Comparison of ENCODE assay signal across 10 cellular contexts in the genomic region with DNA sequence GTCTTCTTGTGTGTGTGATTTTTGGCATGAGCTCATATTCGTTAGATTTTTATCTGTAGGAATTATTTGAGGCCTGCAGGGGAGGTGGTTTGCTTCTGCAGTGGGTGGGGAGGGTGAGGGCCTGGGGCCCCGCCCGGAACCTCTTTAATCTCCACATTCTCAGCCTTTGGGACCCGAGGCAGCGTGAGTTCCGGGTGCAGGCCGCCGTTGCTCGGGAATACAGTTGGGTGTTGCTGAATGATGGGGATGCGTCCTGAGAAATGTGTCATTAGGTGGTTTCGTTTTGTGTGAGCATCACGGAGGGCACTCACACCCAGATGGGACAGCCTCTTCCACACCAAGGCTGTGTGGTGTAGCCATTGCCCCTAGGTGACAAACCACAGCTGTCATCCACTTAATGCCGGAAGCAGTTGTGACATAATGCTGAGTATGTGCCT. TPM values are rescaled to one million over a fixed set of nuclear protein-coding genes. Genes with fewer than 3 reads are reported as not detected.
A peak's percentile ranks its signal among the peaks of the same experiment; 100 is the strongest.
DNase-seq lines count a peak whose midpoint lies in the region; ATAC-seq, FAIRE-seq and TF ChIP-seq lines count a peak whose summit lies in the region.
"Had no signal": no experiment of that assay in that cellular context is flagged by ENCODE, and none has a peak within 500 bp of the region (broad histone marks: within the 10 kb centered on the region; RNA-seq: fewer than 3 reads in every experiment).

No MANE protein-coding gene starts in this region.

- H3K9me1 ChIP-seq in K562 (ENCODE audit: control insufficient read depth, insufficient read depth, low read length) = no peaks in the 10 kb centered on the region

- TF ChIP-seq POLR2A in K562 (conservative IDR thresholded peaks at IDR 0.05) = no peak

- H3K27ac Mint-ChIP-seq in T-helper 17 cell = peak overlapping the region; percentile 99

- CTCF ChIA-PET in K562 (lab: Yijun Ruan, JAX; ENCODE audit: low intra/inter-chr PET ratio) = no interaction called here

- H3K9me3 ChIP-seq in T-helper 17 cell (ENCODE audit: control insufficient read depth, low read length, poor library complexity, severe bottlenecking) (no peaks in the 10 kb centered on the region), K562 (replicated peaks; ENCODE audit: control insufficient read depth, insufficient read depth, low read depth, low read length) (no peaks in the 10 kb centered on the region)
- H3K9me3 ChIP-seq: testis had no signal

- DNase-seq in T-helper 17 cell (peak in 1 of 3 donors; percentile 41), K562 (ENCODE audit: extremely low read depth in 1 of 4, low spot score in 3 of 4) (peak; percentile 36 to 44 (median 40)), NCI-H446 treated with DMSO at 0.1 percent for 48 hours (lab: John Stamatoyannopoulos, UW) (no peak), SKM-1 (lab: John Stamatoyannopoulos, UW; ENCODE audit: unreplicated experiment) (no peak), D721Med (ENCODE audit: insufficient read length, low spot score) (no peak)
- DNase-seq in stimulated activated CD4-positive, alpha-beta T cell treated with anti-CD3 and anti-CD28 coated beads, TNF-alpha, amount 100 ng/mL, for 48 hours (ENCODE audit: low read depth in 3 of 3) = peak in 2 of 3 donors; percentile 13 to 18
- DNase-seq: testis had no signal

- no peak for TF ChIP-seq RAD21 in K562 (CRISPR knock-in tag; conservative IDR thresholded peaks at IDR 0.05 in 1 of 2, IDR thresholded peaks at IDR 0.05 in 1 of 2)

- no peak overlapping the region for H2AFZ ChIP-seq in K562 (ENCODE audit: low read depth, low read length)

- H4K20me1 ChIP-seq in K562 (replicated peaks; ENCODE audit: control insufficient read depth, insufficient read depth, low read length) = no peaks in the 10 kb centered on the region

- in situ Hi-C loops in K562 (cut with MboI) = no loop called here

- TF ChIP-seq CTCF in K562 (IDR thresholded peaks at IDR 0.05 in 2 of 3, conservative IDR thresholded peaks at IDR 0.05 in 1 of 3; ENCODE audit: insufficient read depth in 2 of 3, low read depth in 1 of 3, low read length in 3 of 3) = no peak
- TF ChIP-seq CTCF in D721Med (IDR thresholded peaks at IDR 0.05; ENCODE audit: insufficient read depth, missing control alignments) = no peak

- FAIRE-seq in K562 (lab: Jason Lieb, UNC) (no peak), D721Med (lab: Jason Lieb, UNC) (no peak)
- FAIRE-seq: endometrium had no signal

- POLR2A ChIA-PET in K562 (lab: Yijun Ruan, JAX) = interaction anchor here (0.7 to 1.4 kb wide), 2 partner anchors 8 to 76 kb away, joined by 3 read pairs; no protein-coding TSS in a partner anchor

- 53% methylated on average over 5 of the region's 13 CpGs for WGBS in K562 (ENCODE audit: insufficient coverage, low coverage, missing lambda C conversion rate)

- peak overlapping the region; percentile 85 for H3K4me3 Mint-ChIP-seq in T-helper 17 cell

- H3K27me3 Mint-ChIP-seq in T-helper 17 cell = no peaks in the 10 kb centered on the region

- peaks cover 8% of the 10 kb centered on the region for H3K36me3 Mint-ChIP-seq in T-helper 17 cell (ENCODE audit: low read depth)

- H3K27me3 ChIP-seq in K562 (ENCODE audit: control insufficient read depth in 2 of 2, insufficient read depth in 2 of 2, low read length in 2 of 2) = no peaks in the 10 kb centered on the region
- H3K27me3 ChIP-seq: testis had no signal

- intact Hi-C loops in K562 (cut with micrococcal nuclease) = no loop called here

- H3K36me3 ChIP-seq in K562 (ENCODE audit: control insufficient read depth, insufficient read depth, low read length) = peaks cover 27% of the 10 kb centered on the region; the same call in 2 of the 3 replicates

- no peak for TF ChIP-seq EP300 in K562 (IDR thresholded peaks at IDR 0.05; ENCODE audit: low read length)

- BruUV-seq in K562 (replicated peaks; lab: Mats Ljungman, UMichigan) = no TSS peak

- no peak overlapping the region for H3K4me3 ChIP-seq in K562
- H3K4me3 ChIP-seq: testis had no signal

- peaks cover 22% of the 10 kb centered on the region for H3K4me1 Mint-ChIP-seq in T-helper 17 cell

- no peaks in the 10 kb centered on the region for H3K79me2 ChIP-seq in K562 (ENCODE audit: control insufficient read depth, insufficient read depth, low read length)

- H3K27ac ChIP-seq in K562 (ENCODE audit: extremely low read depth, low read depth, low read length) = peak overlapping the region; percentile 36; the same call in 1 of the 3 replicates
- H3K27ac ChIP-seq: testis had no signal

- peak; percentile 89 for ATAC-seq in GM21381 (IDR thresholded peaks at IDR 0.05; ENCODE audit: unreplicated experiment)
- ATAC-seq in T-helper 17 cell = peak; percentile 85
- peak; percentile 77 for ATAC-seq in K562
- no peak for ATAC-seq in GM19023 (IDR thresholded peaks at IDR 0.05; ENCODE audit: unreplicated experiment)

- no peak overlapping the region for H3K4me2 ChIP-seq in K562 (ENCODE audit: insufficient read depth, low read length)

- H3K4me1 ChIP-seq in K562 (replicated peaks in 1 of 2; ENCODE audit: control insufficient read depth in 2 of 2, insufficient read depth in 2 of 2, low read length in 2 of 2) = peaks cover 13 to 23% of the 10 kb centered on the region in 2 experiments
- H3K4me1 ChIP-seq: testis had no signal

- no peak overlapping the region for H3K9ac ChIP-seq in K562 (ENCODE audit: insufficient read depth in 1 of 2, low read depth in 2 of 2, low read length in 2 of 2)

TF ChIP-seq in K562, 482 proteins besides CTCF, POLR2A, EP300 and RAD21 (continues in another document):
- TF ChIP-seq NEUROD1 (IDR thresholded peaks at IDR 0.05; ENCODE audit: borderline replicate concordance, low read depth, low read length, partially characterized antibody) (no peak), SRF (CRISPR knock-in tag; IDR thresholded peaks at IDR 0.05) (no peak)

RNA-seq across cellular contexts. Expression of a gene that starts 13.7 kb away (rescaled TPM):
- total RNA-seq in T-helper 17 cell (1 to 10 TPM; 2.2 to 2.4 TPM), K562 (2014; rRNA removed) (0.61 TPM in 1 of 2 replicates, not detected in the other), K562 (2014; rRNA removed; fragmentation: Illumina TruSeq; extraction: Trizol) (not detected in 2 replicates), K562 (2015; rRNA removed; fragmentation: Illumina TruSeq; extraction: Trizol) (not detected in 2 replicates), K562 (2021) (0.31 and 0.42 TPM in 2 replicates)
- 0.51 and 1.8 TPM in 2 replicates for total RNA-seq in K562 (2011; cell fraction: chromatin; rRNA removed; ENCODE audit: low replicate concordance)
- 1.8 and 2.2 TPM in 2 replicates for total RNA-seq in K562 (2011; cell fraction: nucleolus; rRNA removed)
- total RNA-seq in K562 (2011; cell fraction: nucleoplasm; rRNA removed) = 1.1 TPM in 1 of 2 replicates, not detected in the other
- polyA plus RNA-seq in K562 (2011; rRNA removed) (0.08 TPM in 1 of 2 replicates, not detected in the other), K562 (2014; fragmentation: Illumina TruSeq; extraction: Trizol) (not detected in 2 replicates), K562 (2014; fragmentation: Nextera tagmentation; extraction: Ambion mirVana) (not detected), K562 (2014; rRNA removed) (0.38 TPM in 1 of 2 replicates, not detected in the other)
- not detected in 2 replicates for polyA plus RNA-seq in K562 (2011; cell fraction: cytosol; rRNA removed)
- polyA plus RNA-seq in K562 (2011; cell fraction: nucleus; rRNA removed) = 0.15 and 0.43 TPM in 2 replicates
- polyA plus RNA-seq in K562 (2012) = 0.90 and 1.00 TPM in 2 replicates
- not detected in 2 replicates for polyA minus RNA-seq in K562 (2011; rRNA and poly(A)+ RNA removed)
- polyA minus RNA-seq in K562 (2011; cell fraction: cytosol; rRNA and poly(A)+ RNA removed) = not detected in 2 replicates
- polyA minus RNA-seq in K562 (2011; cell fraction: nucleus; rRNA and poly(A)+ RNA removed) = 0.33 and 0.67 TPM in 2 replicates

RNA-seq across cellular contexts. Expression of a gene that starts 28.5 kb away (rescaled TPM):
- total RNA-seq in T-helper 17 cell (10 to 100 TPM; 28.0 to 32.6 TPM), K562 (2014; rRNA removed) (22.4 and 23.3 TPM in 2 replicates), K562 (2014; rRNA removed; fragmentation: Illumina TruSeq; extraction: Trizol) (1.7 and 4.4 TPM in 2 replicates), K562 (2015; rRNA removed; fragmentation: Illumina TruSeq; extraction: Trizol) (10.3 and 10.9 TPM in 2 replicates), K562 (2021) (26.0 and 30.8 TPM in 2 replicates)
- total RNA-seq in K562 (2011; cell fraction: chromatin; rRNA removed; ENCODE audit: low replicate concordance) = 47.1 and 160 TPM in 2 replicates
- 99.4 and 106 TPM in 2 replicates for total RNA-seq in K562 (2011; cell fraction: nucleolus; rRNA removed)
- 49.9 and 63.9 TPM in 2 replicates for total RNA-seq in K562 (2011; cell fraction: nucleoplasm; rRNA removed)
- polyA plus RNA-seq in K562 (2011; rRNA removed) (15.2 and 25.7 TPM in 2 replicates), K562 (2014; fragmentation: Illumina TruSeq; extraction: Trizol) (5.1 and 10.1 TPM in 2 replicates), K562 (2014; fragmentation: Nextera tagmentation; extraction: Ambion mirVana) (under 1 TPM; 0.39 to 0.52 TPM), K562 (2014; rRNA removed) (26.5 and 29.0 TPM in 2 replicates)
- 10.4 and 20.9 TPM in 2 replicates for polyA plus RNA-seq in K562 (2011; cell fraction: cytosol; rRNA removed)
- polyA plus RNA-seq in K562 (2011; cell fraction: nucleus; rRNA removed) = 136 and 197 TPM in 2 replicates
- 28.7 and 36.6 TPM in 2 replicates for polyA plus RNA-seq in K562 (2012)
- polyA minus RNA-seq in K562 (2011; rRNA and poly(A)+ RNA removed) = 4.4 and 10.4 TPM in 2 replicates
- polyA minus RNA-seq in K562 (2011; cell fraction: cytosol; rRNA and poly(A)+ RNA removed) = 14.4 and 21.0 TPM in 2 replicates
- polyA minus RNA-seq in K562 (2011; cell fraction: nucleus; rRNA and poly(A)+ RNA removed) = 33.7 and 35.7 TPM in 2 replicates

RNA-seq across cellular contexts. Expression of a gene that starts 46.0 kb away (rescaled TPM):
- total RNA-seq in T-helper 17 cell (1 to 10 TPM; 4.1 to 9.4 TPM), K562 (2014; rRNA removed) (not detected in 2 replicates), K562 (2014; rRNA removed; fragmentation: Illumina TruSeq; extraction: Trizol) (not detected in 2 replicates), K562 (2015; rRNA removed; fragmentation: Illumina TruSeq; extraction: Trizol) (not detected in 2 replicates), K562 (2021) (0.38 and 0.40 TPM in 2 replicates)
- total RNA-seq in K562 (2011; cell fraction: chromatin; rRNA removed; ENCODE audit: low replicate concordance) = 1.3 TPM in 1 of 2 replicates, not detected in the other
- 0.50 and 0.66 TPM in 2 replicates for total RNA-seq in K562 (2011; cell fraction: nucleolus; rRNA removed)
- 0.29 and 1.1 TPM in 2 replicates for total RNA-seq in K562 (2011; cell fraction: nucleoplasm; rRNA removed)
- polyA plus RNA-seq in K562 (2011; rRNA removed) (0.12 TPM in 1 of 2 replicates, not detected in the other), K562 (2014; fragmentation: Illumina TruSeq; extraction: Trizol) (not detected in 2 replicates), K562 (2014; fragmentation: Nextera tagmentation; extraction: Ambion mirVana) (not detected), K562 (2014; rRNA removed) (0.01 TPM in 1 of 2 replicates, not detected in the other)
- polyA plus RNA-seq in K562 (2011; cell fraction: cytosol; rRNA removed) = 0.12 and 0.21 TPM in 2 replicates
- 0.14 and 0.65 TPM in 2 replicates for polyA plus RNA-seq in K562 (2011; cell fraction: nucleus; rRNA removed)
- polyA plus RNA-seq in K562 (2012) = 0.55 and 1.1 TPM in 2 replicates
- not detected in 2 replicates for polyA minus RNA-seq in K562 (2011; rRNA and poly(A)+ RNA removed)
- polyA minus RNA-seq in K562 (2011; cell fraction: cytosol; rRNA and poly(A)+ RNA removed) = not detected in 2 replicates
- polyA minus RNA-seq in K562 (2011; cell fraction: nucleus; rRNA and poly(A)+ RNA removed) = 0.27 TPM in 1 of 2 replicates, not detected in the other

Comparison
In these comparisons a context has a peak if more than half of its experiments do, and no peak if none do; other contexts are left out.
1. DNase-seq: peak in K562 (4 of 4) and stimulated activated CD4-positive, alpha-beta T cell treated with anti-CD3 and anti-CD28 coated beads, TNF-alpha, amount 100 ng/mL, for 48 hours (2 of 3); none in NCI-H446 treated with DMSO at 0.1 percent for 48 hours (single experiment), SKM-1 (single experiment) and D721Med (single experiment).